In the genomic region with DNA sequence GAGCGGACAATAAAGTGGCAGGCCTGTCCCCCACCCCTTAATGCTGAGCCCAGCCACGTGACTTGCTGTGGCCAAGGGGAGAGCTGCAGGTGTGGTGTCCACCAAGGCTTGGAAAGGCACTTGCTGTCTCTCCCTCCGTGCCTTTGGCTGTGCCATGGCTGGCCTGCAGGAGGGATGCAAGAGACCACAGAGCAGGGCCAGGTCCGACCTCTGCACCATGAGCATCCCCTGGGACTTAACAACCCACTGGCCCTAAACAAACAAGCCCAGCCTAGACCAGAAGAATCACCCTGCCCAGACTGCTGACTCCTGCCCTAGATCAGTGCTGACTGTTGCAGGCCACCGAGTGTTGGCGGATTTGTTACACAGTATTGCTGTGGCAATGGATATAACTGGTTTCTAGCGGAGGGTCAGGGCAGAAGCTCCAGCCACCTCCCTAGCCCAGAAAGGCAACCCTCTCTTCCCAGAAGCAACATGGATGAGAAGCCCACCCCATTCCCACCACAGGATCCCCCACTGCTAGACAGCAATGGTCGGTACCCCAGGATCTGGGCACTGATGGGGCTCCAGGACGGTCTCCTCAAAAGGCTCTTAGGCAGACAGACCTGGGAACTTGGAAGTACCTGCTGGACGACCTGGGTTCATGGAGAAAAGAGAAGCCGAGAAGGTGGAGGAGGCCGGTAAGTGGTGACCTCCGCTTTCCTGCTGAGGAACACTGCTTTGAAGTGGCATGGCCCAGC, we compare ENCODE assay signal across 13 cellular contexts.
"Had no signal": no experiment of that assay in that cellular context is flagged by ENCODE, and none has a peak within 500 bp of the region (broad histone marks: within the 10 kb centered on the region; RNA-seq: fewer than 3 reads in every experiment).

No MANE protein-coding gene starts in this region.

- H3K9me3 ChIP-seq: testis had no signal

- ATAC-seq: natural killer cell treated with Interleukin-12 subunit alpha and Interleukin-12 subunit beta and Interleukin-15 and Interleukin-18, amount 100 ng/mL, for 72 hours; stimulated activated naive CD8-positive, alpha-beta T cell treated with anti-CD3 and anti-CD28 coated beads, Interleukin-15, amount 100 ng/mL, for 72 hours had no signal

- H3K4me3 ChIP-seq: testis had no signal

- DNase-seq: activated CD4-positive, alpha-beta memory T cell treated with anti-CD3 and anti-CD28 coated beads, Interleukin-2, amount 10 ng/mL, durations not matched to agents 7 days and 5 days; activated CD4-positive, CD25-positive, alpha-beta regulatory T cell treated with anti-CD3 and anti-CD28 coated beads, Interleukin-2, amount 50 U/mL, for 72 hours; activated gamma-delta T cell treated with Interleukin-2 at 50 U/mL for 16 hours; activated T-cell treated with anti-CD3 and anti-CD28 coated beads, Interleukin-2, amount 50 U/mL, for 48 hours; erythroblast; hypothalamus; occipital lobe; stimulated activated CD4-positive, alpha-beta T cell treated with anti-CD3 and anti-CD28 coated beads, Interleukin-15, amount 100 ng/mL, for 24 hours; stimulated activated CD4-positive, alpha-beta T cell treated with anti-CD3 and anti-CD28 coated beads, Interleukin-4, amount 100 ng/mL, for 24 hours; stimulated activated naive CD8-positive, alpha-beta T cell treated with anti-CD3 and anti-CD28 coated beads, Interleukin-15, amount 100 ng/mL, for 72 hours; SW 1271; testis had no signal

- H3K27me3 ChIP-seq: testis had no signal

- H3K27ac ChIP-seq: testis had no signal
